In the genomic region with DNA sequence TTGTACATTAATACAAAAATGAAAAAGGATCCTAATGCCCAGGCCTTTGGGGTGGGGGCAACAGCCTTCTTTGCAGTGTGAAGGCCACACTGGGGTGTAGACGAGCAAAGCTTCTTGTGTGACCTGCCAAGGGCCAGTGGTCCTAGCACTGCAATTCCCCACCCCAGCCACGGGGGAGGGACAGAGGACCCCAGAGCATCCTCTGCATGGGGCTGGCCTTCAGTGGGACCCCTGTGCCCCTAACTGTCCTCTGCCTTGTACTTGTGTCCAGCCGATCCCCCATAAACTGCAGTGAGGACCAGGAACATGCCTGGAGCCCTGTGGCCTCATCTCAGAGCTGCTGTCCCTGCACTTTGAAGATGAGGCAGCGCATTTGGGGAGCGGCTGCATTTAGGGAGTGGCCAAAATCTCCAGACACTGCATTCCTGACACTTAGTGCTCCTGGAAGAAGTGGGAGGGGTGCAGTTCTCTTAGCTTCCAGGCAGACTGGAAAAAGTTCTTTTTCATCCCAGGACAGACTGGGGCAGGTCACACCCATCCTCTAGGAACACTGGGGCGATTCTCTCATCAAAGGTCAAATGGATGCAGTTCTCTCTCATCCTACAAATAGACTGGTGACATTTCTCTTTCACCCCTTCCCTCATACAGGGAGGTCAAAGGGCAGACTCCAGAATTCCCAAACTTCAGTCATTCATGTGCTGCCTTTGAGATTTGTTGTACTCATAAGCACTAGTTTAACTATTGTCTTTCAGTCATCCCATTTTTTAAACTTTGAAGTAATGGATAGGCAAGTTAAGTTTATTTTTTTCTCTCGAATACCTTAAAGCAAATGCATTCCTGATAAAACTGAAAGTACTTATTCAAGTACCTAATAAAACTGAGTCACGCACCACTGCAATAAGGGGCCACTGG, we compare ENCODE assay signal across 9 cellular contexts. TPM values are rescaled to one million over a fixed set of nuclear protein-coding genes. Genes with fewer than 3 reads are reported as not detected.
A peak's percentile ranks its signal among the peaks of the same experiment; 100 is the strongest.
DNase-seq lines count a peak whose midpoint lies in the region; ATAC-seq lines count a peak whose summit lies in the region.
"Had no signal": no experiment of that assay in that cellular context is flagged by ENCODE, and none has a peak within 500 bp of the region (broad histone marks: within the 10 kb centered on the region; RNA-seq: fewer than 3 reads in every experiment).

No MANE protein-coding gene starts in this region.

- DNase-seq in activated CD4-positive, alpha-beta T cell treated with anti-CD3 and anti-CD28 coated beads, Interleukin-2, amount 10 ng/mL, durations not matched to agents 24 days and 14 days: no peak
- no peak for DNase-seq in activated CD4-positive, alpha-beta T cell treated with anti-CD3 and anti-CD28 coated beads for 4 hours
- no peak for DNase-seq in Jurkat, Clone E6-1 (ENCODE audit: low read depth, low spot score)
- no peak for DNase-seq in effector memory CD8-positive, alpha-beta T cell
- DNase-seq in stimulated activated naive CD8-positive, alpha-beta T cell treated with anti-CD3 and anti-CD28 coated beads, Interleukin-15, Interleukin-2, amounts not matched to agents 100 U/mL and 50 U/mL, for 24 hours: peak; percentile 60
- no peak for DNase-seq in 8988T
- no peak for DNase-seq in NCI-H1436 (lab: John Stamatoyannopoulos, UW)

- intact Hi-C loops in activated CD4-positive, alpha-beta T cell treated with anti-CD3 and anti-CD28 coated beads, Interleukin-2, amount 10 ng/mL, durations not matched to agents 24 days and 14 days (cut with micrococcal nuclease): loop anchor here (1.0 to 5.0 kb wide), 10 partner anchors 20 to 397 kb away; a partner anchor contains a TSS

- H3K36me3 Mint-ChIP-seq in activated CD4-positive, alpha-beta T cell treated with anti-CD3 and anti-CD28 coated beads, Interleukin-2, amount 10 ng/mL, durations not matched to agents 24 days and 14 days (ENCODE audit: low read depth): peaks cover 72% of the 10 kb centered on the region
- H3K36me3 Mint-ChIP-seq in effector memory CD8-positive, alpha-beta T cell (ENCODE audit: insufficient read depth): peaks cover 91% of the 10 kb centered on the region

- no peaks in the 10 kb centered on the region for H3K9me3 Mint-ChIP-seq in activated CD4-positive, alpha-beta T cell treated with anti-CD3 and anti-CD28 coated beads, Interleukin-2, amount 10 ng/mL, durations not matched to agents 24 days and 14 days
- H3K9me3 Mint-ChIP-seq in effector memory CD8-positive, alpha-beta T cell: no peaks in the 10 kb centered on the region

- no peak for ATAC-seq in effector memory CD8-positive, alpha-beta T cell (replicated peaks)
- no peak for ATAC-seq in stimulated activated naive CD8-positive, alpha-beta T cell treated with anti-CD3 and anti-CD28 coated beads, Interleukin-15, Interleukin-2, amounts not matched to agents 100 U/mL and 50 U/mL, for 24 hours
- no peak for ATAC-seq in HG02884 (IDR thresholded peaks at IDR 0.05; ENCODE audit: unreplicated experiment)

- H3K27ac Mint-ChIP-seq in activated CD4-positive, alpha-beta T cell treated with anti-CD3 and anti-CD28 coated beads, Interleukin-2, amount 10 ng/mL, durations not matched to agents 24 days and 14 days: peak overlapping the region; percentile 90
- H3K27ac Mint-ChIP-seq in effector memory CD8-positive, alpha-beta T cell: peak overlapping the region; percentile 98

- H3K4me1 Mint-ChIP-seq in activated CD4-positive, alpha-beta T cell treated with anti-CD3 and anti-CD28 coated beads, Interleukin-2, amount 10 ng/mL, durations not matched to agents 24 days and 14 days: peaks cover 63% of the 10 kb centered on the region
- H3K4me1 Mint-ChIP-seq in effector memory CD8-positive, alpha-beta T cell (ENCODE audit: low read depth in 2 of 2): peaks cover 53 to 73% of the 10 kb centered on the region in 2 donors

- H3K27me3 Mint-ChIP-seq in activated CD4-positive, alpha-beta T cell treated with anti-CD3 and anti-CD28 coated beads, Interleukin-2, amount 10 ng/mL, durations not matched to agents 24 days and 14 days: no peaks in the 10 kb centered on the region
- H3K27me3 Mint-ChIP-seq in effector memory CD8-positive, alpha-beta T cell: no peaks in the 10 kb centered on the region

- H3K4me3 ChIP-seq in Jurkat, Clone E6-1 (ENCODE audit: low read length): peak overlapping the region; percentile 99

- H3K4me3 Mint-ChIP-seq in activated CD4-positive, alpha-beta T cell treated with anti-CD3 and anti-CD28 coated beads, Interleukin-2, amount 10 ng/mL, durations not matched to agents 24 days and 14 days: peak overlapping the region; percentile 93
- H3K4me3 Mint-ChIP-seq in effector memory CD8-positive, alpha-beta T cell: peak overlapping the region; percentile 99

RNA-seq across cellular contexts. Expression of a gene that starts 0.9 kb away (rescaled TPM):
- total RNA-seq in activated CD4-positive, alpha-beta T cell treated with anti-CD3 and anti-CD28 coated beads, Interleukin-2, amount 10 ng/mL, durations not matched to agents 24 days and 14 days: 283 and 290 TPM in 2 replicates
- 172 TPM for polyA plus RNA-seq in Jurkat, Clone E6-1 (2012; ENCODE audit: insufficient read depth, insufficient read length)
- total RNA-seq: renal cortical epithelial cell had no signal

RNA-seq across cellular contexts. Expression of a gene that starts 20.3 kb away (rescaled TPM):
- 59.2 and 63.1 TPM in 2 replicates for total RNA-seq in activated CD4-positive, alpha-beta T cell treated with anti-CD3 and anti-CD28 coated beads, Interleukin-2, amount 10 ng/mL, durations not matched to agents 24 days and 14 days
- polyA plus RNA-seq in Jurkat, Clone E6-1 (2012; ENCODE audit: insufficient read depth, insufficient read length): 101 TPM
